Comparison of ENCODE assay signal across 19 cellular contexts in the genomic region with DNA sequence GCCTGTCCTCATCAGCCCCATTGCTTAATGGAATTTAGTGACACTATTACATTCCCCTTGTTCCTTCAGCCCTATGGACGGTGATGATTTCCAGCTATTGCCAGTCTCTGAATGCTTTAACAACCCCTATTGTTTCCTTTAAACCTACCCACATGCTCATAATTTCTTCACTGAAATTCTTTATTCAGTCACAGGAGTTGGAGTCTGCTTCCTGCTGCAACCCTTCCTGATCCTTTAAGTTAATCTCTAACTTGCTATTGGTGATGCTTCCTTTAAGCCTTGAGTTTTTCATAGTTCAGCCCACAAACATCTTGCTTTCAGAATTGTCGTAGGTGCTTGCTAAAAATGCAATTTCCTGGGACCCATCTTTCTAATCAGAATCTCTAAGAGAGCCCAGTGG.
A peak's percentile ranks its signal among the peaks of the same experiment; 100 is the strongest.
DNase-seq lines count a peak whose midpoint lies in the region; ATAC-seq and TF ChIP-seq lines count a peak whose summit lies in the region.
"Had no signal": no experiment of that assay in that cellular context is flagged by ENCODE, and none has a peak within 500 bp of the region (broad histone marks: within the 10 kb centered on the region; RNA-seq: fewer than 3 reads in every experiment).

No MANE protein-coding gene starts in this region.

- no peak for DNase-seq in activated CD8-positive, alpha-beta T cell treated with anti-CD3 and anti-CD28 coated beads for 36 hours
- DNase-seq in activated CD8-positive, alpha-beta T cell treated with anti-CD3 and anti-CD28 coated beads, Interleukin-2, amount 10 ng/mL, durations not matched to agents 7 days and 5 days = no peak
- DNase-seq in Karpas-422 = peak; percentile 2
- no peak for DNase-seq in colonic mucosa
- DNase-seq in renal cortical epithelial cell (ENCODE audit: low read depth) = peak; percentile 87
- DNase-seq: aorta, foreskin fibroblast, GOT3, left lung, NCI-H146, NCI-H226, posterior cingulate gyrus, Right ventricle myocardium superior had no signal

- POLR2A ChIA-PET in activated CD8-positive, alpha-beta T cell treated with anti-CD3 and anti-CD28 coated beads for 36 hours (lab: Charles Lee) = interaction anchor here (0.9 to 1.2 kb wide), 3 partner anchors 10 to 66 kb away, joined by 3 to 5 read pairs (median 3); a partner anchor contains a TSS
- POLR2A ChIA-PET in activated CD8-positive, alpha-beta T cell treated with anti-CD3 and anti-CD28 coated beads, Interleukin-2, amount 10 ng/mL, durations not matched to agents 7 days and 5 days (lab: Charles Lee) = interaction anchor here (0.9 to 5.4 kb wide), 4 partner anchors 9 to 67 kb away, joined by 3 to 69 read pairs (median 16); a partner anchor contains a TSS

- ATAC-seq in activated CD8-positive, alpha-beta T cell treated with anti-CD3 and anti-CD28 coated beads for 36 hours = no peak
- ATAC-seq in activated CD8-positive, alpha-beta T cell treated with anti-CD3 and anti-CD28 coated beads, Interleukin-2, amount 10 ng/mL, durations not matched to agents 7 days and 5 days = no peak
- ATAC-seq in GM21526 (IDR thresholded peaks at IDR 0.05; ENCODE audit: low FRiP score, unreplicated experiment) (no peak), GM18873 (IDR thresholded peaks at IDR 0.05; ENCODE audit: low FRiP score, unreplicated experiment) (no peak), HG03045 (IDR thresholded peaks at IDR 0.05; ENCODE audit: unreplicated experiment) (no peak)

- no peak overlapping the region for H3K9ac ChIP-seq in Karpas-422 (ENCODE audit: low read length)
- peak overlapping the region in 1 of 2 donors; percentile 10 for H3K9ac ChIP-seq in colonic mucosa (ENCODE audit: low read depth in 2 of 2, low read length in 2 of 2)

- no peaks in the 10 kb centered on the region for H4K20me1 ChIP-seq in Karpas-422 (ENCODE audit: insufficient read depth, low read depth, low read length)

- H3K4me1 Mint-ChIP-seq in activated CD8-positive, alpha-beta T cell treated with anti-CD3 and anti-CD28 coated beads for 36 hours (ENCODE audit: low read depth) = peaks cover 73% of the 10 kb centered on the region
- peaks cover 57% of the 10 kb centered on the region for H3K4me1 Mint-ChIP-seq in activated CD8-positive, alpha-beta T cell treated with anti-CD3 and anti-CD28 coated beads, Interleukin-2, amount 10 ng/mL, durations not matched to agents 7 days and 5 days (ENCODE audit: low read depth)

- H3K27ac Mint-ChIP-seq in activated CD8-positive, alpha-beta T cell treated with anti-CD3 and anti-CD28 coated beads for 36 hours = peak overlapping the region; percentile 88
- H3K27ac Mint-ChIP-seq in activated CD8-positive, alpha-beta T cell treated with anti-CD3 and anti-CD28 coated beads, Interleukin-2, amount 10 ng/mL, durations not matched to agents 7 days and 5 days = no peak overlapping the region
- H3K27ac Mint-ChIP-seq: type B pancreatic cell had no signal

- no peak overlapping the region for H3K27ac ChIP-seq in Karpas-422 (ENCODE audit: low read length)
- peak overlapping the region; percentile 62 for H3K27ac ChIP-seq in colonic mucosa
- H3K27ac ChIP-seq: A549, left lung had no signal

- TF ChIP-seq CTCF in activated CD8-positive, alpha-beta T cell treated with anti-CD3 and anti-CD28 coated beads for 36 hours (IDR thresholded peaks at IDR 0.05) = no peak
- TF ChIP-seq CTCF in colonic mucosa (IDR thresholded peaks at IDR 0.05) = no peak

- no peaks in the 10 kb centered on the region for H3K9me3 ChIP-seq in Karpas-422 (ENCODE audit: low read length)
- H3K9me3 ChIP-seq in colonic mucosa = no peaks in the 10 kb centered on the region
- H3K9me3 ChIP-seq: A549, left lung had no signal

- no peak overlapping the region for H3K4me3 Mint-ChIP-seq in activated CD8-positive, alpha-beta T cell treated with anti-CD3 and anti-CD28 coated beads for 36 hours
- no peak overlapping the region for H3K4me3 Mint-ChIP-seq in activated CD8-positive, alpha-beta T cell treated with anti-CD3 and anti-CD28 coated beads, Interleukin-2, amount 10 ng/mL, durations not matched to agents 7 days and 5 days
- H3K4me3 Mint-ChIP-seq: type B pancreatic cell had no signal

- peaks cover 4% of the 10 kb centered on the region for H3K9me3 Mint-ChIP-seq in activated CD8-positive, alpha-beta T cell treated with anti-CD3 and anti-CD28 coated beads for 36 hours
- no peaks in the 10 kb centered on the region for H3K9me3 Mint-ChIP-seq in activated CD8-positive, alpha-beta T cell treated with anti-CD3 and anti-CD28 coated beads, Interleukin-2, amount 10 ng/mL, durations not matched to agents 7 days and 5 days (ENCODE audit: insufficient read depth)
- H3K9me3 Mint-ChIP-seq: type B pancreatic cell had no signal

- H3K27me3 ChIP-seq in Karpas-422 (ENCODE audit: low read length) (no peaks in the 10 kb centered on the region), colonic mucosa (no peaks in the 10 kb centered on the region)
- H3K27me3 ChIP-seq: left lung had no signal

- no peaks in the 10 kb centered on the region for H3K9me2 ChIP-seq in Karpas-422 (replicated peaks; ENCODE audit: insufficient read depth, low read length)

- CTCF ChIA-PET in activated CD8-positive, alpha-beta T cell treated with anti-CD3 and anti-CD28 coated beads for 36 hours (lab: Charles Lee) = interaction anchor here (0.9 to 12.2 kb wide), 11 partner anchors 8 to 144 kb away, joined by 3 to 221 read pairs (median 16); a partner anchor contains a TSS
- CTCF ChIA-PET in activated CD8-positive, alpha-beta T cell treated with anti-CD3 and anti-CD28 coated beads, Interleukin-2, amount 10 ng/mL, durations not matched to agents 7 days and 5 days (lab: Charles Lee) = interaction anchor here (1.3 to 17.2 kb wide), 15 partner anchors 10 to 204 kb away, joined by 3 to 399 read pairs (median 21); a partner anchor contains a TSS

- H3K27me3 Mint-ChIP-seq in activated CD8-positive, alpha-beta T cell treated with anti-CD3 and anti-CD28 coated beads for 36 hours = no peaks in the 10 kb centered on the region
- H3K27me3 Mint-ChIP-seq in activated CD8-positive, alpha-beta T cell treated with anti-CD3 and anti-CD28 coated beads, Interleukin-2, amount 10 ng/mL, durations not matched to agents 7 days and 5 days (ENCODE audit: low read depth) = no peaks in the 10 kb centered on the region
- H3K27me3 Mint-ChIP-seq: type B pancreatic cell had no signal

- no peak overlapping the region for H3K4me2 ChIP-seq in Karpas-422 (ENCODE audit: low read depth, low read length, poor library complexity, severe bottlenecking)
- H3K4me2 ChIP-seq: A549 had no signal

- H2AFZ ChIP-seq in Karpas-422 (ENCODE audit: low read length) = peak overlapping the region; percentile 56; the same call in 1 of the 2 replicates

- no peaks in the 10 kb centered on the region for H3K79me2 ChIP-seq in Karpas-422 (ENCODE audit: low read length)

- H3K36me3 ChIP-seq in Karpas-422 (ENCODE audit: insufficient read depth, low read length) (no peaks in the 10 kb centered on the region), colonic mucosa (no peaks in the 10 kb centered on the region)
- H3K36me3 ChIP-seq: left lung had no signal

- H3K36me3 Mint-ChIP-seq in activated CD8-positive, alpha-beta T cell treated with anti-CD3 and anti-CD28 coated beads for 36 hours (ENCODE audit: low read depth) = peaks cover 3% of the 10 kb centered on the region
- peaks cover 3% of the 10 kb centered on the region for H3K36me3 Mint-ChIP-seq in activated CD8-positive, alpha-beta T cell treated with anti-CD3 and anti-CD28 coated beads, Interleukin-2, amount 10 ng/mL, durations not matched to agents 7 days and 5 days (ENCODE audit: low read depth)
- H3K36me3 Mint-ChIP-seq: type B pancreatic cell had no signal

- peaks cover 6% of the 10 kb centered on the region for H3K4me1 ChIP-seq in Karpas-422 (ENCODE audit: low read length)
- H3K4me1 ChIP-seq in colonic mucosa = no peaks in the 10 kb centered on the region
- H3K4me1 ChIP-seq: A549 had no signal

- intact Hi-C loops in activated CD8-positive, alpha-beta T cell treated with anti-CD3 and anti-CD28 coated beads for 36 hours (cut with micrococcal nuclease) = loop anchor here (1.0 to 10.0 kb wide), 2 partner anchors 70 to 144 kb away; no protein-coding TSS in a partner anchor
- intact Hi-C loops in colonic mucosa (cut with DNase I) = no loop called here

- H3K4me3 ChIP-seq in Karpas-422 (ENCODE audit: low read length) (no peak overlapping the region), colonic mucosa (no peak overlapping the region)
- H3K4me3 ChIP-seq: A549, left lung, skin epidermis had no signal

Comparison
In these comparisons a context has a peak if more than half of its experiments do, and no peak if none do; other contexts are left out.
1. DNase-seq: peak in Karpas-422 (single experiment) and renal cortical epithelial cell (single experiment); none in activated CD8-positive, alpha-beta T cell treated with anti-CD3 and anti-CD28 coated beads for 36 hours (single experiment), activated CD8-positive, alpha-beta T cell treated with anti-CD3 and anti-CD28 coated beads, Interleukin-2, amount 10 ng/mL, durations not matched to agents 7 days and 5 days (single experiment) and colonic mucosa (single experiment).